In genomic region chr17:78330570-78331224, GRCh38 we compare ENCODE assay signal across 1 cellular context.
A peak's percentile ranks its signal among the peaks of the same experiment; 100 is the strongest.
TF ChIP-seq lines count a peak whose summit lies in the region.

No MANE protein-coding gene starts in this region.

TF ChIP-seq in SK-N-SH, 30 proteins besides CTCF, POLR2A, EP300 and RAD21 (continued from another document):
- TF ChIP-seq, protein P1, sequence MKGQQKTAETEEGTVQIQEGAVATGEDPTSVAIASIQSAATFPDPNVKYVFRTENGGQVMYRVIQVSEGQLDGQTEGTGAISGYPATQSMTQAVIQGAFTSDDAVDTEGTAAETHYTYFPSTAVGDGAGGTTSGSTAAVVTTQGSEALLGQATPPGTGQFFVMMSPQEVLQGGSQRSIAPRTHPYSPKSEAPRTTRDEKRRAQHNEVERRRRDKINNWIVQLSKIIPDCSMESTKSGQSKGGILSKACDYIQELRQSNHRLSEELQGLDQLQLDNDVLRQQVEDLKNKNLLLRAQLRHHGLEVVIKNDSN (IDR thresholded peaks at IDR 0.05; ENCODE audit: borderline replicate concordance, low read depth) = peak; percentile 77; the same call in 1 of the 2 replicates
- TF ChIP-seq YY1 (IDR thresholded peaks at IDR 0.05; ENCODE audit: low read depth) (peak; percentile 44; the same call in 1 of the 2 replicates), FOXJ3 (CRISPR knock-in tag; IDR thresholded peaks at IDR 0.05) (no peak), EZH2phosphoT487 (IDR thresholded peaks at IDR 0.05; ENCODE audit: borderline replicate concordance, low read depth) (no peak), USF2 (IDR thresholded peaks at IDR 0.05; ENCODE audit: borderline replicate concordance, low read depth, low read length) (no peak), RCOR1 (IDR thresholded peaks at IDR 0.05; ENCODE audit: low read length) (no peak), MAX (IDR thresholded peaks at IDR 0.05; ENCODE audit: low read depth) (peak; percentile 99), MEF2A (IDR thresholded peaks at IDR 0.05; ENCODE audit: borderline replicate concordance, low read depth) (peak; percentile 41; the same call in 1 of the 2 replicates), JUND (IDR thresholded peaks at IDR 0.05) (peak; percentile 94), SMC3 (IDR thresholded peaks at IDR 0.05; ENCODE audit: low read depth, low read length) (no peak), TEAD4 (IDR thresholded peaks at IDR 0.05; ENCODE audit: borderline replicate concordance, insufficient read depth) (peak; percentile 85), FOSL2 (IDR thresholded peaks at IDR 0.05; ENCODE audit: borderline replicate concordance, low read depth) (peak; percentile 93), TAF1 (IDR thresholded peaks at IDR 0.05; ENCODE audit: borderline replicate concordance, low read depth, low read length) (no peak), NRF1 (IDR thresholded peaks at IDR 0.05; ENCODE audit: low read depth, low read length) (no peak), FOXM1 (IDR thresholded peaks at IDR 0.05; ENCODE audit: low read depth) (no peak), NFIC (IDR thresholded peaks at IDR 0.05; ENCODE audit: borderline replicate concordance) (peak; percentile 94), TCF12 (IDR thresholded peaks at IDR 0.05) (peak; percentile 92), POLR2AphosphoS5 (IDR thresholded peaks at IDR 0.05; ENCODE audit: low read depth, low read length) (peak; percentile 41; the same call in 1 of the 2 replicates)
- TF ChIP-seq, protein P2, sequence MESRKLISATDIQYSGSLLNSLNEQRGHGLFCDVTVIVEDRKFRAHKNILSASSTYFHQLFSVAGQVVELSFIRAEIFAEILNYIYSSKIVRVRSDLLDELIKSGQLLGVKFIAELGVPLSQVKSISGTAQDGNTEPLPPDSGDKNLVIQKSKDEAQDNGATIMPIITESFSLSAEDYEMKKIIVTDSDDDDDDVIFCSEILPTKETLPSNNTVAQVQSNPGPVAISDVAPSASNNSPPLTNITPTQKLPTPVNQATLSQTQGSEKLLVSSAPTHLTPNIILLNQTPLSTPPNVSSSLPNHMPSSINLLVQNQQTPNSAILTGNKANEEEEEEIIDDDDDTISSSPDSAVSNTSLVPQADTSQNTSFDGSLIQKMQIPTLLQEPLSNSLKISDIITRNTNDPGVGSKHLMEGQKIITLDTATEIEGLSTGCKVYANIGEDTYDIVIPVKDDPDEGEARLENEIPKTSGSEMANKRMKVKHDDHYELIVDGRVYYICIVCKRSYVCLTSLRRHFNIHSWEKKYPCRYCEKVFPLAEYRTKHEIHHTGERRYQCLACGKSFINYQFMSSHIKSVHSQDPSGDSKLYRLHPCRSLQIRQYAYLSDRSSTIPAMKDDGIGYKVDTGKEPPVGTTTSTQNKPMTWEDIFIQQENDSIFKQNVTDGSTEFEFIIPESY (IDR thresholded peaks at IDR 0.05; ENCODE audit: borderline replicate concordance, low read depth) = peak; percentile 57; the same call in 1 of the 2 replicates
- TF ChIP-seq, protein P3, sequence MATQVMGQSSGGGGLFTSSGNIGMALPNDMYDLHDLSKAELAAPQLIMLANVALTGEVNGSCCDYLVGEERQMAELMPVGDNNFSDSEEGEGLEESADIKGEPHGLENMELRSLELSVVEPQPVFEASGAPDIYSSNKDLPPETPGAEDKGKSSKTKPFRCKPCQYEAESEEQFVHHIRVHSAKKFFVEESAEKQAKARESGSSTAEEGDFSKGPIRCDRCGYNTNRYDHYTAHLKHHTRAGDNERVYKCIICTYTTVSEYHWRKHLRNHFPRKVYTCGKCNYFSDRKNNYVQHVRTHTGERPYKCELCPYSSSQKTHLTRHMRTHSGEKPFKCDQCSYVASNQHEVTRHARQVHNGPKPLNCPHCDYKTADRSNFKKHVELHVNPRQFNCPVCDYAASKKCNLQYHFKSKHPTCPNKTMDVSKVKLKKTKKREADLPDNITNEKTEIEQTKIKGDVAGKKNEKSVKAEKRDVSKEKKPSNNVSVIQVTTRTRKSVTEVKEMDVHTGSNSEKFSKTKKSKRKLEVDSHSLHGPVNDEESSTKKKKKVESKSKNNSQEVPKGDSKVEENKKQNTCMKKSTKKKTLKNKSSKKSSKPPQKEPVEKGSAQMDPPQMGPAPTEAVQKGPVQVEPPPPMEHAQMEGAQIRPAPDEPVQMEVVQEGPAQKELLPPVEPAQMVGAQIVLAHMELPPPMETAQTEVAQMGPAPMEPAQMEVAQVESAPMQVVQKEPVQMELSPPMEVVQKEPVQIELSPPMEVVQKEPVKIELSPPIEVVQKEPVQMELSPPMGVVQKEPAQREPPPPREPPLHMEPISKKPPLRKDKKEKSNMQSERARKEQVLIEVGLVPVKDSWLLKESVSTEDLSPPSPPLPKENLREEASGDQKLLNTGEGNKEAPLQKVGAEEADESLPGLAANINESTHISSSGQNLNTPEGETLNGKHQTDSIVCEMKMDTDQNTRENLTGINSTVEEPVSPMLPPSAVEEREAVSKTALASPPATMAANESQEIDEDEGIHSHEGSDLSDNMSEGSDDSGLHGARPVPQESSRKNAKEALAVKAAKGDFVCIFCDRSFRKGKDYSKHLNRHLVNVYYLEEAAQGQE (IDR thresholded peaks at IDR 0.05; ENCODE audit: low read depth, low read length) = no peak
- TF ChIP-seq, protein P4, sequence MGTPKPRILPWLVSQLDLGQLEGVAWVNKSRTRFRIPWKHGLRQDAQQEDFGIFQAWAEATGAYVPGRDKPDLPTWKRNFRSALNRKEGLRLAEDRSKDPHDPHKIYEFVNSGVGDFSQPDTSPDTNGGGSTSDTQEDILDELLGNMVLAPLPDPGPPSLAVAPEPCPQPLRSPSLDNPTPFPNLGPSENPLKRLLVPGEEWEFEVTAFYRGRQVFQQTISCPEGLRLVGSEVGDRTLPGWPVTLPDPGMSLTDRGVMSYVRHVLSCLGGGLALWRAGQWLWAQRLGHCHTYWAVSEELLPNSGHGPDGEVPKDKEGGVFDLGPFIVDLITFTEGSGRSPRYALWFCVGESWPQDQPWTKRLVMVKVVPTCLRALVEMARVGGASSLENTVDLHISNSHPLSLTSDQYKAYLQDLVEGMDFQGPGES (IDR thresholded peaks at IDR 0.05; ENCODE audit: low read depth, low read length) = no peak
